8 cellular contexts compared by ENCODE assay signal in genomic region chr20:8132015-8132631, GRCh38. TPM values are rescaled to one million over a fixed set of nuclear protein-coding genes. Genes with fewer than 3 reads are reported as not detected.
A peak's percentile ranks its signal among the peaks of the same experiment; 100 is the strongest.
DNase-seq lines count a peak whose midpoint lies in the region; ATAC-seq and TF ChIP-seq lines count a peak whose summit lies in the region.

PLCB1 (plus strand) TSS chr20:8132266; CDS start chr20:8132652, 386 bp downstream.

- no peaks in the 10 kb centered on the region for H3K9me3 Mint-ChIP-seq in T-cell

- CTCF ChIA-PET in HEK293 (lab: Yijun Ruan, JAX) (interaction anchor here (0.6 to 9.9 kb wide), 10 partner anchors 19 to 597 kb away, joined by 3 to 58 read pairs (median 3); no protein-coding TSS in a partner anchor), T-cell (lab: Charles Lee) (interaction anchor here in 1 of 2 donors (0.6 to 2.6 kb wide), 9 partner anchors 88 to 589 kb away, joined by 3 to 17 read pairs (median 3); no protein-coding TSS in a partner anchor)

- peak within 1 kb of the TSS; percentile 70 for H3K4me3 ChIP-seq in HEK293 (ENCODE audit: low read depth, low read length)
- peak within 1 kb of the TSS; percentile 60 to 95 (median 80) for H3K4me3 ChIP-seq in heart right ventricle
- peak within 1 kb of the TSS; percentile 69 to 76 (median 73) for H3K4me3 ChIP-seq in tibial nerve

- intact Hi-C loops in heart right ventricle (cut with DNase I): loop anchor here (1.0 to 10.0 kb wide), 18 partner anchors 90 to 590 kb away; no protein-coding TSS in a partner anchor

- TF ChIP-seq POLR2A in tibial nerve (IDR thresholded peaks at IDR 0.05): peak in 1 of 2 donors; percentile 32

- POLR2A ChIA-PET in HEK293 (lab: Yijun Ruan, JAX): no interaction called here
- POLR2A ChIA-PET in T-cell (lab: Charles Lee): interaction anchor here in 1 of 2 donors (0.7 kb wide), 1 partner anchor 82 kb away, joined by 3 read pairs; no protein-coding TSS in a partner anchor

- TF ChIP-seq CTCF in HEK293 (tag by site-specific recombination; IDR thresholded peaks at IDR 0.05): peak; percentile 77
- TF ChIP-seq CTCF in heart right ventricle (IDR thresholded peaks at IDR 0.05): peak; percentile 77 to 91 (median 87)
- peak; percentile 84 to 96 (median 93) for TF ChIP-seq CTCF in tibial nerve (IDR thresholded peaks at IDR 0.05)

- peaks cover 6 to 28% of the 10 kb centered on the region in 2 donors for H3K27me3 Mint-ChIP-seq in T-cell

- H3K9ac ChIP-seq in ES-I3 (ENCODE audit: low read depth, low read length): peak within 1 kb of the TSS; percentile 83

- H3K27ac Mint-ChIP-seq in T-cell: peak within 1 kb of the TSS in 1 of 2 donors; percentile 34

- ATAC-seq in T-cell (replicated peaks in 1 of 4) (peak; percentile 85 to 92 (median 90)), heart right ventricle (peak; percentile 89 to 97 (median 94))

- peak; percentile 65 for DNase-seq in NCI-H1048 (lab: John Stamatoyannopoulos, UW)
- DNase-seq in T-cell: peak; percentile 60 to 81 (median 74)
- peak; percentile 68 for DNase-seq in amniotic epithelial cell (ENCODE audit: low read depth)
- peak; percentile 86 to 88 for DNase-seq in heart right ventricle
- DNase-seq in pons (ENCODE audit: low spot score): peak; percentile 65
- DNase-seq in tibial nerve (ENCODE audit: low spot score in 2 of 2): peak; percentile 61 to 74

- H3K36me3 ChIP-seq in ES-I3 (ENCODE audit: insufficient read depth, low read length) (no peaks in the 10 kb centered on the region), HEK293 (ENCODE audit: control insufficient read depth in 2 of 2, insufficient read depth in 1 of 2, low read length in 2 of 2) (no peaks in the 10 kb centered on the region), heart right ventricle (no peaks in the 10 kb centered on the region), tibial nerve (no peaks in the 10 kb centered on the region)

- peaks cover 17 to 27% (median 21%) of the 10 kb centered on the region in 3 donors for H3K4me1 Mint-ChIP-seq in T-cell

- 1% methylated on average over 61 to 71 of the region's 71 CpGs for WGBS in heart right ventricle, 2 donors
- WGBS in tibial nerve, 2 donors: 0 to 2% methylated on average over 19 to 56 of the region's 71 CpGs

- H3K27me3 ChIP-seq in heart right ventricle (peaks cover 0 to 19% (median 0%) of the 10 kb centered on the region in 7 donors), tibial nerve (no peaks in the 10 kb centered on the region)

- H3K27ac ChIP-seq in HEK293 (ENCODE audit: extremely low read depth, low read depth, low read length) (peak within 1 kb of the TSS; percentile 84; the same call in 1 of the 2 replicates), heart right ventricle (peak within 1 kb of the TSS; percentile 72 to 90 (median 86)), tibial nerve (peak within 1 kb of the TSS; percentile 63 to 92 (median 80))

- no peaks in the 10 kb centered on the region for H3K9me3 ChIP-seq in ES-I3 (ENCODE audit: control insufficient read depth, insufficient read depth, low read length)
- no peaks in the 10 kb centered on the region for H3K9me3 ChIP-seq in HEK293 (ENCODE audit: control insufficient read depth, insufficient read depth, low read depth, low read length)
- H3K9me3 ChIP-seq in heart right ventricle: no peaks in the 10 kb centered on the region
- H3K9me3 ChIP-seq in tibial nerve: no peaks in the 10 kb centered on the region

- peak in 1 of 2 donors; percentile 46 for TF ChIP-seq EP300 in tibial nerve (IDR thresholded peaks at IDR 0.05)

- H3K36me3 Mint-ChIP-seq in T-cell: no peaks in the 10 kb centered on the region

- H3K4me3 Mint-ChIP-seq in T-cell: peak within 1 kb of the TSS; percentile 78 to 83 (median 80)

- H3K4me1 ChIP-seq in ES-I3 (ENCODE audit: insufficient read depth, low read length) (peaks cover 19% of the 10 kb centered on the region), HEK293 (ENCODE audit: control insufficient read depth, insufficient read depth, low read length) (no peaks in the 10 kb centered on the region), heart right ventricle (peaks cover 0 to 31% (median 9%) of the 10 kb centered on the region in 9 donors), tibial nerve (peaks cover 0 to 34% (median 4%) of the 10 kb centered on the region in 4 donors)

TF ChIP-seq in HEK293, 187 proteins besides CTCF, POLR2A, EP300 and RAD21 (continues in another document):
- TF ChIP-seq, protein P1, sequence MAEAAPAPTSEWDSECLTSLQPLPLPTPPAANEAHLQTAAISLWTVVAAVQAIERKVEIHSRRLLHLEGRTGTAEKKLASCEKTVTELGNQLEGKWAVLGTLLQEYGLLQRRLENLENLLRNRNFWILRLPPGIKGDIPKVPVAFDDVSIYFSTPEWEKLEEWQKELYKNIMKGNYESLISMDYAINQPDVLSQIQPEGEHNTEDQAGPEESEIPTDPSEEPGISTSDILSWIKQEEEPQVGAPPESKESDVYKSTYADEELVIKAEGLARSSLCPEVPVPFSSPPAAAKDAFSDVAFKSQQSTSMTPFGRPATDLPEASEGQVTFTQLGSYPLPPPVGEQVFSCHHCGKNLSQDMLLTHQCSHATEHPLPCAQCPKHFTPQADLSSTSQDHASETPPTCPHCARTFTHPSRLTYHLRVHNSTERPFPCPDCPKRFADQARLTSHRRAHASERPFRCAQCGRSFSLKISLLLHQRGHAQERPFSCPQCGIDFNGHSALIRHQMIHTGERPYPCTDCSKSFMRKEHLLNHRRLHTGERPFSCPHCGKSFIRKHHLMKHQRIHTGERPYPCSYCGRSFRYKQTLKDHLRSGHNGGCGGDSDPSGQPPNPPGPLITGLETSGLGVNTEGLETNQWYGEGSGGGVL (tag by site-specific recombination; IDR thresholded peaks at IDR 0.05): peak; percentile 62; the same call in 1 of the 2 replicates
- TF ChIP-seq ZNF274 (IDR thresholded peaks at IDR 0.05; ENCODE audit: low read length) (no peak), ZNF274 (tag by site-specific recombination; IDR thresholded peaks at IDR 0.05; ENCODE audit: borderline replicate concordance) (no peak), ZNF654 (tag by site-specific recombination; IDR thresholded peaks at IDR 0.05; ENCODE audit: low read depth) (peak; percentile 72), ZSCAN16 (tag by site-specific recombination; IDR thresholded peaks at IDR 0.05) (no peak), ZNF530 (tag by site-specific recombination; IDR thresholded peaks at IDR 0.05; ENCODE audit: low read depth) (no peak), ZNF24 (tag by site-specific recombination; IDR thresholded peaks at IDR 0.05) (no peak), ZNF792 (tag by site-specific recombination; IDR thresholded peaks at IDR 0.05) (no peak), GLIS1 (tag by site-specific recombination; IDR thresholded peaks at IDR 0.05) (0 out of 2 replicates have a peak, but pooled peaks have one; percentile 14), GLIS2 (tag by site-specific recombination; IDR thresholded peaks at IDR 0.05) (0 out of 2 replicates have a peak, but pooled peaks have one; percentile 49), ZNF114 (tag by site-specific recombination; IDR thresholded peaks at IDR 0.05) (no peak), ZIC2 (tag by site-specific recombination; IDR thresholded peaks at IDR 0.05) (0 out of 2 replicates have a peak, but pooled peaks have one; percentile 6), ZNF48 (tag by site-specific recombination; IDR thresholded peaks at IDR 0.05) (no peak), ZNF560 (tag by site-specific recombination; IDR thresholded peaks at IDR 0.05; ENCODE audit: borderline replicate concordance) (no peak)
- TF ChIP-seq, protein P2, sequence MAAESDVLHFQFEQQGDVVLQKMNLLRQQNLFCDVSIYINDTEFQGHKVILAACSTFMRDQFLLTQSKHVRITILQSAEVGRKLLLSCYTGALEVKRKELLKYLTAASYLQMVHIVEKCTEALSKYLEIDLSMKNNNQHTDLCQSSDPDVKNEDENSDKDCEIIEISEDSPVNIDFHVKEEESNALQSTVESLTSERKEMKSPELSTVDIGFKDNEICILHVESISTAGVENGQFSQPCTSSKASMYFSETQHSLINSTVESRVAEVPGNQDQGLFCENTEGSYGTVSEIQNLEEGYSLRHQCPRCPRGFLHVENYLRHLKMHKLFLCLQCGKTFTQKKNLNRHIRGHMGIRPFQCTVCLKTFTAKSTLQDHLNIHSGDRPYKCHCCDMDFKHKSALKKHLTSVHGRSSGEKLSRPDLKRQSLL (tag by site-specific recombination; IDR thresholded peaks at IDR 0.05): no peak
- TF ChIP-seq, protein P3, sequence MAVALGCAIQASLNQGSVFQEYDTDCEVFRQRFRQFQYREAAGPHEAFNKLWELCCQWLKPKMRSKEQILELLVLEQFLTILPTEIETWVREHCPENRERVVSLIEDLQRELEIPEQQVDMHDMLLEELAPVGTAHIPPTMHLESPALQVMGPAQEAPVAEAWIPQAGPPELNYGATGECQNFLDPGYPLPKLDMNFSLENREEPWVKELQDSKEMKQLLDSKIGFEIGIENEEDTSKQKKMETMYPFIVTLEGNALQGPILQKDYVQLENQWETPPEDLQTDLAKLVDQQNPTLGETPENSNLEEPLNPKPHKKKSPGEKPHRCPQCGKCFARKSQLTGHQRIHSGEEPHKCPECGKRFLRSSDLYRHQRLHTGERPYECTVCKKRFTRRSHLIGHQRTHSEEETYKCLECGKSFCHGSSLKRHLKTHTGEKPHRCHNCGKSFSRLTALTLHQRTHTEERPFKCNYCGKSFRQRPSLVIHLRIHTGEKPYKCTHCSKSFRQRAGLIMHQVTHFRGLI (tag by site-specific recombination; IDR thresholded peaks at IDR 0.05): peak; percentile 37; the same call in 1 of the 2 replicates
- TF ChIP-seq, protein P4, sequence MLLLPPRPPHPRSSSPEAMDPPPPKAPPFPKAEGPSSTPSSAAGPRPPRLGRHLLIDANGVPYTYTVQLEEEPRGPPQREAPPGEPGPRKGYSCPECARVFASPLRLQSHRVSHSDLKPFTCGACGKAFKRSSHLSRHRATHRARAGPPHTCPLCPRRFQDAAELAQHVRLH (tag by site-specific recombination; IDR thresholded peaks at IDR 0.05): no peak

RNA-seq across cellular contexts. Expression of gene PLCB1, which starts in this region (rescaled TPM):
- total RNA-seq in T-cell (10 to 100 TPM in 2 of 5 donors, 1 to 10 TPM in 3; 3.3 to 15.1 (median 7.4) TPM), heart right ventricle (10 to 100 TPM in 1 of 10 donors, 1 to 10 TPM in 9; 3.6 to 12.7 (median 7.5) TPM), tibial nerve (10 to 100 TPM; 34.7 to 52.8 (median 39.2) TPM)
- polyA plus RNA-seq in heart right ventricle: 1 to 10 TPM; 2.2 to 4.6 TPM

Comparison
In these comparisons a context has a peak if more than half of its experiments do, and no peak if none do; other contexts are left out.
1. Peak in every context shown above with its lines: DNase-seq, ATAC-seq, H3K4me3 ChIP-seq and H3K27ac ChIP-seq.